In the genomic region with DNA sequence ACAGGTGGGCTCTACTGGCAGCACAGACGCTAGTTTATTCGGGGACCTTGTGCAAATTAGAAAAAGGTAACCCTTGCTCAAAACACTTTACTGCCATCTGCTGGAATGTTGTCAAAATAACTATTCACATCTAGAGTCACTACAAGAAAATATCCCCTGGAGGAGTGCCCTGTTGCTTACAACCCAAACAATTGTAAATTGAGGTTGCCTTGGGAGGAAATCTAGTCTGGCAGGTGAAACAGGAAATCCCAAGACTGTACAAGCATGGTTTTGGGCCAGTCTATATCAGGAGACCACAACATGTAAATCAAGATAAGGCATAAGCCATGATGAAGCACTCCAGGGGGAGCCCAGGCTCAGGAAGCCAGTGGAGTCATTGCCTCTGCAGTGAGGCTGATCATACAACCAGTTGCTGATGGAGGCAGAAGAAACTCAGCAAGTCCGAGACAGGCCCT, we compare ENCODE assay signal across 8 cellular contexts.
DNase-seq lines count a peak whose midpoint lies in the region; ATAC-seq and TF ChIP-seq lines count a peak whose summit lies in the region.

No MANE protein-coding gene starts in this region.

- no peaks in the 10 kb centered on the region for H3K36me3 ChIP-seq in gastroesophageal sphincter

- H3K4me3 ChIP-seq in gastroesophageal sphincter, result no peak overlapping the region

- no peak for TF ChIP-seq EP300 in gastroesophageal sphincter (IDR thresholded peaks at IDR 0.05)

- TF ChIP-seq CTCF in gastroesophageal sphincter (IDR thresholded peaks at IDR 0.05), result peak in 1 of 4 experiments; percentile 38

- no peaks in the 10 kb centered on the region for H3K9me3 ChIP-seq in gastroesophageal sphincter

- ATAC-seq in GM21447 (IDR thresholded peaks at IDR 0.05; ENCODE audit: unreplicated experiment) (peak; percentile 53), GM21528 (IDR thresholded peaks at IDR 0.05; ENCODE audit: low FRiP score, unreplicated experiment) (no peak), gastroesophageal sphincter (no peak)

- H3K27me3 ChIP-seq in gastroesophageal sphincter, result no peaks in the 10 kb centered on the region

- DNase-seq in DMS53 (lab: John Stamatoyannopoulos, UW), result peak; percentile 74
- peak; percentile 88 for DNase-seq in NCI-H1105 (lab: John Stamatoyannopoulos, UW)
- DNase-seq in SKM-1 (lab: John Stamatoyannopoulos, UW; ENCODE audit: unreplicated experiment), result peak; percentile 10
- DNase-seq in fibroblast of peridontal ligament (ENCODE audit: extremely low read depth), result peak; percentile 81
- DNase-seq in putamen (ENCODE audit: low spot score), result peak; percentile 3

- no peak overlapping the region for H3K27ac ChIP-seq in gastroesophageal sphincter

- no peaks in the 10 kb centered on the region for H3K4me1 ChIP-seq in gastroesophageal sphincter

- TF ChIP-seq POLR2A in gastroesophageal sphincter (IDR thresholded peaks at IDR 0.05), result no peak

- 0 to 11% methylated on average over 2 to 3 of the region's 3 CpGs for WGBS in gastroesophageal sphincter (ENCODE audit: low coverage in 1 of 2), 2 donors

Comparison
In these comparisons a context has a peak if more than half of its experiments do, and no peak if none do; other contexts are left out.
1. DNase-seq: peak in every context shown above with its lines; median percentile 88 in NCI-H1105; 81 in fibroblast of peridontal ligament; 74 in DMS53; 10 in SKM-1; 3 in putamen.